27 cellular contexts compared by ENCODE assay signal in genomic region chr16:30969246-30969842, GRCh38.
"Had no signal": no experiment of that assay in that cellular context is flagged by ENCODE, and none has a peak within 500 bp of the region (broad histone marks: within the 10 kb centered on the region; RNA-seq: fewer than 3 reads in every experiment).

No MANE protein-coding gene starts in this region.

- H3K9me3 ChIP-seq: colonic mucosa, esophagus muscularis mucosa, gastroesophageal sphincter, heart left ventricle, ovary, psoas muscle, spleen, thoracic aorta, tibial nerve, upper lobe of right lung, uterus had no signal

- H3K4me3 ChIP-seq: colonic mucosa, esophagus muscularis mucosa, gastroesophageal sphincter, heart left ventricle, hepatocyte, lung, ovary, psoas muscle, skin epidermis, spleen, thoracic aorta, tibial nerve, upper lobe of right lung, uterus had no signal

- H3K36me3 ChIP-seq: ovary, uterus had no signal

- H3K27ac ChIP-seq: colonic mucosa, esophagus muscularis mucosa, foreskin keratinocyte, gastroesophageal sphincter, heart left ventricle, hepatocyte, ovary, psoas muscle, skin epidermis, spleen, thoracic aorta, tibial nerve, upper lobe of right lung, uterus had no signal

- ATAC-seq: foreskin keratinocyte; gastroesophageal sphincter; heart left ventricle; left lobe of liver; natural killer cell; psoas muscle; right cardiac atrium; stimulated activated naive B cell treated with anti-CD40 and anti-IgM and Interleukin-4, amounts not matched to agents 10 μg/mL and 1 μg/mL and 100 μg/mL, for 72 hours; upper lobe of right lung had no signal

- DNase-seq: colonic mucosa; effector CD8-positive, alpha-beta T cell; endodermal cell; foreskin keratinocyte; heart left ventricle; kidney; natural killer cell; occipital lobe; ovary; posterior cingulate gyrus; psoas muscle; spleen; stimulated activated CD4-positive, alpha-beta T cell treated with anti-CD3 and anti-CD28 coated beads, Interleukin-15, amount 100 ng/mL, for 24 hours; stimulated activated CD4-positive, alpha-beta T cell treated with anti-CD3 and anti-CD28 coated beads, Interleukin-2, amount 100 ng/mL, for 48 hours; stimulated activated naive B cell treated with anti-CD40 and anti-IgM and Interleukin-4, amounts not matched to agents 10 μg/mL and 1 μg/mL and 100 μg/mL, for 72 hours; upper lobe of right lung; uterus had no signal

- H3K27me3 ChIP-seq: colonic mucosa, esophagus muscularis mucosa, foreskin keratinocyte, gastroesophageal sphincter, heart left ventricle, hepatocyte, ovary, spleen, tibial nerve, upper lobe of right lung, uterus had no signal

- FAIRE-seq: endothelial cell of umbilical vein, kidney had no signal

- H3K4me1 ChIP-seq: colonic mucosa, foreskin keratinocyte, gastroesophageal sphincter, heart left ventricle, psoas muscle, tibial nerve, upper lobe of right lung, uterus had no signal

- H3K4me2 ChIP-seq: hepatocyte had no signal

- H3K79me2 ChIP-seq: hepatocyte had no signal

- H2AFZ ChIP-seq: hepatocyte had no signal
